18 cellular contexts compared by ENCODE assay signal in the genomic region with DNA sequence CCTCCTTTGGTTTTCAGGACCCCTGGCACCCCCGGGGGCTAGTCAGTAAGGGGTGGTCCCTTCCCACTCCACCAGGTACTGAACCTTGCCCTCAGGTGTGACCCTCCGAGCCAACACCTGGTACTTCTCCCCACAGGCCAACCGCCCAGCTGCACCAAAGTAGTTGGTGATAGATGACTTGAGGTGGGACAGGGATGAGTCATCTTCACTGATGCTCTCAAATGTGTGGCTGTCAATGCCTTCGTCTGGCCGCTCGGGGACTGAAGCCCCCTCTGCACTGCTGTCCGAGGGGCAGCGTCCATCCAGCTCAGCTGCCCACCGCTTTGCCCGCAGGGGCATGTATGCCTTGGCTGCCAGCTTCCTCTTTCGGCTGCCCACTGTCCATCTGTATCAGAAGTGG. TPM values are rescaled to one million over a fixed set of nuclear protein-coding genes. Genes with fewer than 3 reads are reported as not detected.
DNase-seq lines count a peak whose midpoint lies in the region; ATAC-seq lines count a peak whose summit lies in the region.
"Had no signal": no experiment of that assay in that cellular context is flagged by ENCODE, and none has a peak within 500 bp of the region (broad histone marks: within the 10 kb centered on the region; RNA-seq: fewer than 3 reads in every experiment).

No MANE protein-coding gene starts in this region.

- DNase-seq in activated naive CD4-positive, alpha-beta T cell treated with anti-CD3 and anti-CD28 coated beads, Interleukin-2, amount 50 U/mL, for 16 hours: no peak
- DNase-seq in DMS53 treated with DMSO at 0.1 percent for 48 hours (lab: John Stamatoyannopoulos, UW; ENCODE audit: unreplicated experiment): peak; percentile 49
- no peak for DNase-seq in DMS114 treated with DMSO at 0.1 percent for 48 hours (lab: John Stamatoyannopoulos, UW; ENCODE audit: unreplicated experiment)
- no peak for DNase-seq in sciatic nerve (ENCODE audit: low spot score)
- DNase-seq: ACHN, AML-193, GDM1, NCI-H187, NCI-H226, NCI-H524 treated with DMSO at 0.1 percent for 48 hours, Peyer's patch, Right ventricle myocardium superior had no signal

- no peaks in the 10 kb centered on the region for H3K9me3 Mint-ChIP-seq in activated naive CD4-positive, alpha-beta T cell treated with anti-CD3 and anti-CD28 coated beads, Interleukin-2, amount 50 U/mL, for 24 hours
- H3K9me3 Mint-ChIP-seq in stimulated activated memory B cell treated with anti-CD40 and anti-IgM and Interleukin-4, amounts not matched to agents 10 μg/mL and 1 μg/mL and 100 μg/mL, for 72 hours: no peaks in the 10 kb centered on the region
- H3K9me3 Mint-ChIP-seq: CD14-positive monocyte, GM23338 had no signal

- no peaks in the 10 kb centered on the region for H3K4me1 Mint-ChIP-seq in activated naive CD4-positive, alpha-beta T cell treated with anti-CD3 and anti-CD28 coated beads, Interleukin-2, amount 50 U/mL, for 24 hours
- H3K4me1 Mint-ChIP-seq in stimulated activated memory B cell treated with anti-CD40 and anti-IgM and Interleukin-4, amounts not matched to agents 10 μg/mL and 1 μg/mL and 100 μg/mL, for 72 hours: peaks cover 6% of the 10 kb centered on the region
- H3K4me1 Mint-ChIP-seq: CD14-positive monocyte had no signal

- H3K27ac ChIP-seq in cingulate gyrus (ENCODE audit: low read depth, low read length): peak overlapping the region; percentile 10
- H3K27ac ChIP-seq: Peyer's patch had no signal

- H3K27ac Mint-ChIP-seq in activated naive CD4-positive, alpha-beta T cell treated with anti-CD3 and anti-CD28 coated beads, Interleukin-2, amount 50 U/mL, for 24 hours: peak overlapping the region; percentile 12
- peak overlapping the region; percentile 43 for H3K27ac Mint-ChIP-seq in stimulated activated memory B cell treated with anti-CD40 and anti-IgM and Interleukin-4, amounts not matched to agents 10 μg/mL and 1 μg/mL and 100 μg/mL, for 72 hours

- intact Hi-C loops in sciatic nerve (cut with DNase I): no loop called here

- peak; percentile 41 for ATAC-seq in stimulated activated memory B cell treated with anti-CD40 and anti-IgM and Interleukin-4, amounts not matched to agents 10 μg/mL and 1 μg/mL and 100 μg/mL, for 72 hours
- no peak for ATAC-seq in sciatic nerve
- ATAC-seq: GM23338, HCT116 had no signal

- peaks cover 5% of the 10 kb centered on the region for H3K36me3 Mint-ChIP-seq in activated naive CD4-positive, alpha-beta T cell treated with anti-CD3 and anti-CD28 coated beads, Interleukin-2, amount 50 U/mL, for 24 hours
- H3K36me3 Mint-ChIP-seq in stimulated activated memory B cell treated with anti-CD40 and anti-IgM and Interleukin-4, amounts not matched to agents 10 μg/mL and 1 μg/mL and 100 μg/mL, for 72 hours: peaks cover 39% of the 10 kb centered on the region

- no peak overlapping the region for H3K4me3 Mint-ChIP-seq in activated naive CD4-positive, alpha-beta T cell treated with anti-CD3 and anti-CD28 coated beads, Interleukin-2, amount 50 U/mL, for 24 hours
- no peak overlapping the region for H3K4me3 Mint-ChIP-seq in stimulated activated memory B cell treated with anti-CD40 and anti-IgM and Interleukin-4, amounts not matched to agents 10 μg/mL and 1 μg/mL and 100 μg/mL, for 72 hours
- H3K4me3 Mint-ChIP-seq: GM23338 had no signal

- H3K27me3 Mint-ChIP-seq in activated naive CD4-positive, alpha-beta T cell treated with anti-CD3 and anti-CD28 coated beads, Interleukin-2, amount 50 U/mL, for 24 hours: no peaks in the 10 kb centered on the region
- H3K27me3 Mint-ChIP-seq in stimulated activated memory B cell treated with anti-CD40 and anti-IgM and Interleukin-4, amounts not matched to agents 10 μg/mL and 1 μg/mL and 100 μg/mL, for 72 hours: no peaks in the 10 kb centered on the region

RNA-seq across cellular contexts. Expression of a gene that starts 15.2 kb away (rescaled TPM):
- total RNA-seq in sciatic nerve: 39.0 TPM

RNA-seq across cellular contexts. Expression of a gene that starts 19.1 kb away (rescaled TPM):
- 29.3 TPM for total RNA-seq in sciatic nerve
